Comparison of ENCODE assay signal across 8 cellular contexts in genomic region chr18:11981383-11981632, GRCh38. TPM values are rescaled to one million over a fixed set of nuclear protein-coding genes. Genes with fewer than 3 reads are reported as not detected.
DNase-seq lines count a peak whose midpoint lies in the region; ATAC-seq, FAIRE-seq and TF ChIP-seq lines count a peak whose summit lies in the region.

IMPA2 (plus strand) TSS chr18:11981507; CDS start chr18:11981670, 163 bp downstream.

- no peaks in the 10 kb centered on the region for H3K9me3 Mint-ChIP-seq in astrocyte (ENCODE audit: unreplicated experiment)

- H3K27me3 ChIP-seq in astrocyte (ENCODE audit: insufficient read depth, low read length): peaks cover 5% of the 10 kb centered on the region
- H3K27me3 ChIP-seq in HepG2 (ENCODE audit: control insufficient read depth in 1 of 2, insufficient read depth in 2 of 2, low read length in 2 of 2): no peaks in the 10 kb centered on the region
- no peaks in the 10 kb centered on the region for H3K27me3 ChIP-seq in tibial artery

- peak within 1 kb of the TSS; percentile 86 for H3K4me3 Mint-ChIP-seq in astrocyte (ENCODE audit: unreplicated experiment)

- H3K4me1 ChIP-seq in astrocyte (ENCODE audit: insufficient read depth, low read length) (no peaks in the 10 kb centered on the region), HepG2 (ENCODE audit: insufficient read depth, low read length) (peaks cover 59% of the 10 kb centered on the region), tibial artery (peaks cover 4 to 16% (median 10%) of the 10 kb centered on the region in 4 donors)

- no TSS peak for BruUV-seq in HepG2 (replicated peaks; lab: Mats Ljungman, UMichigan)

- no peak for FAIRE-seq in astrocyte (lab: Jason Lieb, UNC)
- no peak for FAIRE-seq in HepG2 (lab: Jason Lieb, UNC)

- in situ Hi-C loops in HepG2 (cut with HindIII; ENCODE audit: extremely low pct_ligation_motif_present, low pct_unique_long_range_greater_than_20kb): no loop called here

- H3K36me3 ChIP-seq in astrocyte (ENCODE audit: insufficient read depth, low read length): no peaks in the 10 kb centered on the region
- no peaks in the 10 kb centered on the region for H3K36me3 ChIP-seq in HepG2 (replicated peaks in 1 of 2; ENCODE audit: control insufficient read depth in 1 of 2, insufficient read depth in 2 of 2, low read length in 2 of 2)
- no peaks in the 10 kb centered on the region for H3K36me3 ChIP-seq in tibial artery

- no peak for TF ChIP-seq EP300 in HepG2 (IDR thresholded peaks at IDR 0.05; ENCODE audit: low read depth in 2 of 2, low read length in 2 of 2)
- TF ChIP-seq EP300 in HepG2 (CRISPR knock-in tag; IDR thresholded peaks at IDR 0.05; ENCODE audit: borderline replicate concordance): no peak

- WGBS in HepG2 (ENCODE audit: low lambda C conversion rate): 0% methylated on average over 5 of the region's 30 CpGs

- H3K9me3 ChIP-seq in astrocyte (ENCODE audit: insufficient read depth, low read depth, low read length) (no peaks in the 10 kb centered on the region), HepG2 (ENCODE audit: low read length) (no peaks in the 10 kb centered on the region), tibial artery (no peaks in the 10 kb centered on the region)

- no peaks in the 10 kb centered on the region for H3K36me3 Mint-ChIP-seq in astrocyte (ENCODE audit: low read depth, unreplicated experiment)

- H3K27ac ChIP-seq in astrocyte (ENCODE audit: low read depth, low read length) (peak within 1 kb of the TSS; percentile 66), HepG2 (ENCODE audit: extremely low read length, insufficient read depth, low read length) (peak within 1 kb of the TSS; percentile 100), tibial artery (peak within 1 kb of the TSS; percentile 89 to 96)

- intact Hi-C loops in HepG2 (cut with micrococcal nuclease; ENCODE audit: unreplicated experiment) (loop anchor here (2.0 kb wide), 3 partner anchors 25 to 57 kb away; no protein-coding TSS in a partner anchor), tibial artery (cut with DNase I; ENCODE audit: low total_unique reads) (loop anchor here (5.0 kb wide), 1 partner anchor 34 kb away; no protein-coding TSS in a partner anchor)

- H3K27ac Mint-ChIP-seq in astrocyte (ENCODE audit: unreplicated experiment): peak within 1 kb of the TSS; percentile 64

- POLR2A ChIA-PET in HepG2 (lab: Yijun Ruan, JAX): interaction anchor here (0.8 to 5.8 kb wide), 19 partner anchors 13 to 976 kb away, joined by 3 to 328 read pairs (median 7); no protein-coding TSS in a partner anchor

- peak; percentile 75 to 85 for TF ChIP-seq POLR2A in HepG2 (IDR thresholded peaks at IDR 0.05; ENCODE audit: insufficient read depth in 1 of 2, low read depth in 2 of 2, low read length in 2 of 2)

- no peak for TF ChIP-seq RAD21 in HepG2 (CRISPR knock-in tag; IDR thresholded peaks at IDR 0.05)

- DNase-seq in astrocyte (ENCODE audit: low read depth): no peak
- DNase-seq in HepG2 (ENCODE audit: low spot score): no peak
- DNase-seq in tibial artery: no peak
- no peak for DNase-seq in NCI-H82 treated with DMSO at 0.1 percent for 48 hours (lab: John Stamatoyannopoulos, UW; ENCODE audit: unreplicated experiment)
- no peak for DNase-seq in NCI-H2196 (lab: John Stamatoyannopoulos, UW; ENCODE audit: unreplicated experiment)

- H3K4me2 ChIP-seq in astrocyte (ENCODE audit: low read length) (peak within 1 kb of the TSS; percentile 84), HepG2 (ENCODE audit: low read depth, low read length) (peak within 1 kb of the TSS; percentile 87)

- CTCF ChIA-PET in HepG2 (lab: Yijun Ruan, JAX; ENCODE audit: low intra/inter-chr PET ratio, low total read pairs): no interaction called here

- peaks cover 3% of the 10 kb centered on the region for H3K4me1 Mint-ChIP-seq in astrocyte (ENCODE audit: low read depth, unreplicated experiment)

- no peak for TF ChIP-seq CTCF in astrocyte (IDR thresholded peaks at IDR 0.05; ENCODE audit: insufficient read depth, low read depth, low read length)
- no peak for TF ChIP-seq CTCF in HepG2 (CRISPR knock-in tag; IDR thresholded peaks at IDR 0.05)
- no peak for TF ChIP-seq CTCF in tibial artery (IDR thresholded peaks at IDR 0.05)

- H3K79me2 ChIP-seq in astrocyte (ENCODE audit: insufficient read depth, low read length) (no peaks in the 10 kb centered on the region), HepG2 (ENCODE audit: insufficient read depth, low read length) (peaks cover 20% of the 10 kb centered on the region)

- H2AFZ ChIP-seq in astrocyte (ENCODE audit: low read depth, low read length) (peak within 1 kb of the TSS; percentile 98), HepG2 (ENCODE audit: low read length) (no peak within 1 kb of the TSS)

- H3K4me3 ChIP-seq in astrocyte (ENCODE audit: insufficient read depth, low read depth, low read length) (peak within 1 kb of the TSS; percentile 63), HepG2 (replicated peaks in 1 of 3; ENCODE audit: insufficient read depth in 1 of 3, low read depth in 2 of 3, low read length in 3 of 3) (peak within 1 kb of the TSS; percentile 72 to 79 (median 78)), tibial artery (peak within 1 kb of the TSS; percentile 75 to 88)

- ATAC-seq in GM18907 (IDR thresholded peaks at IDR 0.05; ENCODE audit: unreplicated experiment) (peak; percentile 36), HG03342 (IDR thresholded peaks at IDR 0.05; ENCODE audit: unreplicated experiment) (peak; percentile 32), HepG2 (peak; percentile 70), GM21717 (IDR thresholded peaks at IDR 0.05; ENCODE audit: unreplicated experiment) (no peak)

- peaks cover 8% of the 10 kb centered on the region for H3K27me3 Mint-ChIP-seq in astrocyte (ENCODE audit: low read depth, unreplicated experiment)

- no peaks in the 10 kb centered on the region for H4K20me1 ChIP-seq in astrocyte (ENCODE audit: insufficient read depth, low read length)
- H4K20me1 ChIP-seq in HepG2 (ENCODE audit: insufficient read depth, low read length): peaks cover 5% of the 10 kb centered on the region; the same call in 1 of the 2 replicates

- peak within 1 kb of the TSS; percentile 77 for H3K9ac ChIP-seq in astrocyte (ENCODE audit: low read length)
- H3K9ac ChIP-seq in HepG2 (ENCODE audit: insufficient read depth, low read depth, low read length): peak within 1 kb of the TSS; percentile 98

TF ChIP-seq in HepG2, 621 proteins besides CTCF, POLR2A, EP300 and RAD21 (continues in another document):
- TF ChIP-seq, protein P1, sequence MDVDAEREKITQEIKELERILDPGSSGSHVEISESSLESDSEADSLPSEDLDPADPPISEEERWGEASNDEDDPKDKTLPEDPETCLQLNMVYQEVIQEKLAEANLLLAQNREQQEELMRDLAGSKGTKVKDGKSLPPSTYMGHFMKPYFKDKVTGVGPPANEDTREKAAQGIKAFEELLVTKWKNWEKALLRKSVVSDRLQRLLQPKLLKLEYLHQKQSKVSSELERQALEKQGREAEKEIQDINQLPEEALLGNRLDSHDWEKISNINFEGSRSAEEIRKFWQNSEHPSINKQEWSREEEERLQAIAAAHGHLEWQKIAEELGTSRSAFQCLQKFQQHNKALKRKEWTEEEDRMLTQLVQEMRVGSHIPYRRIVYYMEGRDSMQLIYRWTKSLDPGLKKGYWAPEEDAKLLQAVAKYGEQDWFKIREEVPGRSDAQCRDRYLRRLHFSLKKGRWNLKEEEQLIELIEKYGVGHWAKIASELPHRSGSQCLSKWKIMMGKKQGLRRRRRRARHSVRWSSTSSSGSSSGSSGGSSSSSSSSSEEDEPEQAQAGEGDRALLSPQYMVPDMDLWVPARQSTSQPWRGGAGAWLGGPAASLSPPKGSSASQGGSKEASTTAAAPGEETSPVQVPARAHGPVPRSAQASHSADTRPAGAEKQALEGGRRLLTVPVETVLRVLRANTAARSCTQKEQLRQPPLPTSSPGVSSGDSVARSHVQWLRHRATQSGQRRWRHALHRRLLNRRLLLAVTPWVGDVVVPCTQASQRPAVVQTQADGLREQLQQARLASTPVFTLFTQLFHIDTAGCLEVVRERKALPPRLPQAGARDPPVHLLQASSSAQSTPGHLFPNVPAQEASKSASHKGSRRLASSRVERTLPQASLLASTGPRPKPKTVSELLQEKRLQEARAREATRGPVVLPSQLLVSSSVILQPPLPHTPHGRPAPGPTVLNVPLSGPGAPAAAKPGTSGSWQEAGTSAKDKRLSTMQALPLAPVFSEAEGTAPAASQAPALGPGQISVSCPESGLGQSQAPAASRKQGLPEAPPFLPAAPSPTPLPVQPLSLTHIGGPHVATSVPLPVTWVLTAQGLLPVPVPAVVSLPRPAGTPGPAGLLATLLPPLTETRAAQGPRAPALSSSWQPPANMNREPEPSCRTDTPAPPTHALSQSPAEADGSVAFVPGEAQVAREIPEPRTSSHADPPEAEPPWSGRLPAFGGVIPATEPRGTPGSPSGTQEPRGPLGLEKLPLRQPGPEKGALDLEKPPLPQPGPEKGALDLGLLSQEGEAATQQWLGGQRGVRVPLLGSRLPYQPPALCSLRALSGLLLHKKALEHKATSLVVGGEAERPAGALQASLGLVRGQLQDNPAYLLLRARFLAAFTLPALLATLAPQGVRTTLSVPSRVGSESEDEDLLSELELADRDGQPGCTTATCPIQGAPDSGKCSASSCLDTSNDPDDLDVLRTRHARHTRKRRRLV (CRISPR knock-in tag; IDR thresholded peaks at IDR 0.05): no peak
- TF ChIP-seq CC2D1A (CRISPR knock-in tag; IDR thresholded peaks at IDR 0.05): no peak
- TF ChIP-seq ZNF205 (CRISPR knock-in tag; IDR thresholded peaks at IDR 0.05): no peak

RNA-seq across cellular contexts. Expression of gene IMPA2, which starts in this region (rescaled TPM):
- total RNA-seq in astrocyte (4.1 and 4.8 TPM in 2 replicates), HepG2 (2016; rRNA removed; fragmentation: Illumina TruSeq; extraction: Trizol) (65.4 and 71.8 TPM in 2 replicates)
- 77.7 and 94.9 TPM in 2 replicates for total RNA-seq in HepG2 (2016; cell fraction: cytosol; rRNA removed; fragmentation: Illumina TruSeq; extraction: Trizol; ENCODE audit: low read depth)
- total RNA-seq in HepG2 (2016; cell fraction: insoluble cytoplasmic fraction; rRNA removed; fragmentation: Illumina TruSeq; extraction: Trizol): 58.3 and 76.5 TPM in 2 replicates
- 122 and 147 TPM in 2 replicates for total RNA-seq in HepG2 (2016; cell fraction: membrane; rRNA removed; fragmentation: Illumina TruSeq; extraction: Trizol)
- 55.6 and 62.0 TPM in 2 replicates for total RNA-seq in HepG2 (2016; cell fraction: nucleus; rRNA removed; fragmentation: Illumina TruSeq; extraction: Trizol)
- polyA plus RNA-seq in HepG2 (2011; rRNA removed): 28.8 and 37.8 TPM in 2 replicates
- 28.2 and 43.4 TPM in 2 replicates for polyA plus RNA-seq in HepG2 (2011; cell fraction: cytosol; rRNA removed)
- polyA plus RNA-seq in HepG2 (2011; cell fraction: nucleus; rRNA removed): 104 and 146 TPM in 2 replicates
- 56.2 and 62.5 TPM in 2 replicates for polyA plus RNA-seq in HepG2 (2012)
- 83.4 and 111 TPM in 2 replicates for polyA plus RNA-seq in HepG2 (2016; cell fraction: cytosol; fragmentation: Illumina TruSeq; extraction: Trizol; ENCODE audit: low read depth)
- 68.3 and 79.3 TPM in 2 replicates for polyA plus RNA-seq in HepG2 (2016; cell fraction: insoluble cytoplasmic fraction; fragmentation: Illumina TruSeq; extraction: Trizol; ENCODE audit: low read depth)
- 118 and 138 TPM in 2 replicates for polyA plus RNA-seq in HepG2 (2016; cell fraction: membrane; fragmentation: Illumina TruSeq; extraction: Trizol; ENCODE audit: low read depth)
- polyA plus RNA-seq in HepG2 (2016; cell fraction: nucleus; fragmentation: Illumina TruSeq; extraction: Trizol; ENCODE audit: insufficient read depth, low read depth): 90.9 and 102 TPM in 2 replicates
- polyA minus RNA-seq in HepG2 (2011; rRNA and poly(A)+ RNA removed; ENCODE audit: low replicate concordance): 45.6 and 172 TPM in 2 replicates
- polyA minus RNA-seq in HepG2 (2011; cell fraction: cytosol; rRNA and poly(A)+ RNA removed): 12.3 and 17.3 TPM in 2 replicates
- 22.8 and 37.2 TPM in 2 replicates for polyA minus RNA-seq in HepG2 (2011; cell fraction: nucleus; rRNA and poly(A)+ RNA removed)
